ENCODE assay signal across 24 cellular contexts in genomic region chr2:96727431-96727830, GRCh38. TPM values are rescaled to one million over a fixed set of nuclear protein-coding genes. Genes with fewer than 3 reads are reported as not detected.
DNase-seq lines count a peak whose midpoint lies in the region; ATAC-seq and TF ChIP-seq lines count a peak whose summit lies in the region.
"Had no signal": no experiment of that assay in that cellular context is flagged by ENCODE, and none has a peak within 500 bp of the region (broad histone marks: within the 10 kb centered on the region; RNA-seq: fewer than 3 reads in every experiment).

No MANE protein-coding gene starts in this region.

- CTCF ChIA-PET in SK-N-SH (lab: Yijun Ruan, JAX): no interaction called here

- TF ChIP-seq RAD21 in SK-N-SH (IDR thresholded peaks at IDR 0.05; ENCODE audit: low read length): no peak

- no peaks in the 10 kb centered on the region for H3F3A ChIP-seq in SK-N-SH (replicated peaks; ENCODE audit: insufficient read depth)

- H4K91ac ChIP-seq in mesenchymal stem cell (ENCODE audit: low read length): no peak overlapping the region

- H2AK5ac ChIP-seq in mesenchymal stem cell (ENCODE audit: low read length, severe bottlenecking): no peak overlapping the region

- H3K9me2 ChIP-seq in SK-N-SH: no peaks in the 10 kb centered on the region

- H3K27me3 ChIP-seq in HL-60 (ENCODE audit: insufficient read depth, poor library complexity, severe bottlenecking): no peaks in the 10 kb centered on the region
- no peaks in the 10 kb centered on the region for H3K27me3 ChIP-seq in mesenchymal stem cell (ENCODE audit: control insufficient read depth in 1 of 2, insufficient read depth in 1 of 2, low read length in 2 of 2)
- H3K27me3 ChIP-seq in SK-N-SH (ENCODE audit: insufficient read depth): no peaks in the 10 kb centered on the region
- H3K27me3 ChIP-seq: heart left ventricle, pancreas, right atrium auricular region had no signal

- H3K36me3 ChIP-seq in mesenchymal stem cell (ENCODE audit: control insufficient read depth in 1 of 2, insufficient read depth in 2 of 2, low read depth in 1 of 2, low read length in 2 of 2): peaks cover 40 to 48% of the 10 kb centered on the region in 2 experiments
- H3K36me3 ChIP-seq in SK-N-SH (replicated peaks in 1 of 2; ENCODE audit: control insufficient read depth in 1 of 2, insufficient read depth in 2 of 2, low read length in 1 of 2): peaks cover 11 to 28% of the 10 kb centered on the region in 2 experiments

- no peak overlapping the region for H3K14ac ChIP-seq in mesenchymal stem cell (ENCODE audit: low read length in 2 of 2)

- TF ChIP-seq EP300 in SK-N-SH (IDR thresholded peaks at IDR 0.05; ENCODE audit: borderline replicate concordance in 1 of 2, low read depth in 1 of 2, low read length in 1 of 2): no peak

- H2BK15ac ChIP-seq in mesenchymal stem cell (ENCODE audit: low read depth, poor library complexity, severe bottlenecking): no peak overlapping the region

- H3K27ac ChIP-seq in HL-60 (replicated peaks): peak overlapping the region; percentile 40
- H3K27ac ChIP-seq in mesenchymal stem cell (ENCODE audit: low read length, poor library complexity, severe bottlenecking): no peak overlapping the region
- H3K27ac ChIP-seq in SK-N-SH (ENCODE audit: low read depth in 2 of 2, low read length in 1 of 2): no peak overlapping the region
- H3K27ac ChIP-seq: heart left ventricle, pancreas, right atrium auricular region, RWPE1, SK-N-MC had no signal

- H3K4me1 ChIP-seq in mesenchymal stem cell (ENCODE audit: control insufficient read depth, insufficient read depth, low read depth, low read length) (no peaks in the 10 kb centered on the region), SK-N-SH (ENCODE audit: control insufficient read depth in 1 of 2, insufficient read depth in 2 of 2, low read depth in 1 of 2, low read length in 1 of 2) (no peaks in the 10 kb centered on the region; a peak in 1 of 4 replicates)
- H3K4me1 ChIP-seq: pancreas had no signal

- H3K23ac ChIP-seq in mesenchymal stem cell (ENCODE audit: low read length in 2 of 2): no peak overlapping the region

- H3K27ac Mint-ChIP-seq in dendritic cell treated with granulocyte-macrophage colony-stimulating factor and Interleukin-4, amounts not matched to agents 40 ng/mL and 50 ng/mL, for 4 days: peak overlapping the region; percentile 40
- H3K27ac Mint-ChIP-seq: CD4-positive, alpha-beta memory T cell; stimulated activated effector memory CD8-positive, alpha-beta T cell treated with anti-CD3 and anti-CD28 coated beads, Interleukin-12 subunit alpha, Interleukin-12 subunit beta, amount 100 ng/mL, for 72 hours had no signal

- no peak overlapping the region for H2BK5ac ChIP-seq in mesenchymal stem cell (ENCODE audit: low read depth, low read length, poor library complexity, severe bottlenecking)

- H3K27me3 Mint-ChIP-seq in dendritic cell treated with granulocyte-macrophage colony-stimulating factor and Interleukin-4, amounts not matched to agents 40 ng/mL and 50 ng/mL, for 4 days: no peaks in the 10 kb centered on the region
- H3K27me3 Mint-ChIP-seq: CD4-positive, alpha-beta memory T cell had no signal

- 100% methylated on average over 3 of the region's 5 CpGs for WGBS in mesenchymal stem cell
- WGBS in SK-N-SH (ENCODE audit: low lambda C conversion rate): 92% methylated on average over 5 of the region's 5 CpGs

- peaks cover 14% of the 10 kb centered on the region for H3K4me1 Mint-ChIP-seq in dendritic cell treated with granulocyte-macrophage colony-stimulating factor and Interleukin-4, amounts not matched to agents 40 ng/mL and 50 ng/mL, for 4 days (ENCODE audit: low read depth)
- H3K4me1 Mint-ChIP-seq: neural crest cell; stimulated activated effector memory CD8-positive, alpha-beta T cell treated with anti-CD3 and anti-CD28 coated beads, Interleukin-12 subunit alpha, Interleukin-12 subunit beta, amount 100 ng/mL, for 72 hours had no signal

- intact Hi-C loops in dendritic cell treated with granulocyte-macrophage colony-stimulating factor and Interleukin-4, amounts not matched to agents 40 ng/mL and 50 ng/mL, for 4 days (cut with micrococcal nuclease): no loop called here

- no peak overlapping the region for H3K18ac ChIP-seq in mesenchymal stem cell (ENCODE audit: low read depth in 1 of 2, low read length in 2 of 2)

- peaks cover 10% of the 10 kb centered on the region for H3K79me1 ChIP-seq in mesenchymal stem cell (replicated peaks; ENCODE audit: low read length, poor library complexity, severe bottlenecking)

- DNase-seq in AML-193 (lab: John Stamatoyannopoulos, UW) (peak; percentile 27 to 41), HL-60 (ENCODE audit: low read depth in 1 of 2, low spot score in 1 of 2) (peak in 1 of 2 experiments; percentile 47), mesenchymal stem cell (peak; percentile 14), SK-N-SH (no peak), ACHN (no peak), T1000 (lab: John Stamatoyannopoulos, UW) (no peak)
- DNase-seq: activated CD4-positive, alpha-beta T cell treated with anti-CD3 and anti-CD28 coated beads for 4 hours; activated effector memory CD4-positive, alpha-beta T cell treated with anti-CD3 and anti-CD28 coated beads, Interleukin-2, amount 50 U/mL, for 16 hours; CD4-positive, alpha-beta memory T cell; heart left ventricle; NCI-H2029; NCI-H69; pancreas; stimulated activated CD4-positive, alpha-beta T cell treated with anti-CD3 and anti-CD28 coated beads, Interleukin-12 subunit alpha, Interleukin-12 subunit beta, amount 100 ng/mL, for 4 hours; stimulated activated CD4-positive, alpha-beta T cell treated with anti-CD3 and anti-CD28 coated beads, Interleukin-4, amount 100 ng/mL, for 24 hours; substantia nigra; T-helper 2 cell had no signal

- H3K4me3 ChIP-seq in HL-60 (replicated peaks; ENCODE audit: insufficient read depth, low read length): no peak overlapping the region
- no peak overlapping the region for H3K4me3 ChIP-seq in mesenchymal stem cell (ENCODE audit: insufficient read depth in 1 of 2, low read depth in 1 of 2, low read length in 2 of 2)
- no peak overlapping the region for H3K4me3 ChIP-seq in SK-N-SH (ENCODE audit: low read depth in 2 of 2, low read length in 1 of 2)
- H3K4me3 ChIP-seq: heart left ventricle, pancreas, right atrium auricular region, SK-N-MC had no signal

- H3K4me3 Mint-ChIP-seq in dendritic cell treated with granulocyte-macrophage colony-stimulating factor and Interleukin-4, amounts not matched to agents 40 ng/mL and 50 ng/mL, for 4 days: no peak overlapping the region
- H3K4me3 Mint-ChIP-seq: CD4-positive, alpha-beta memory T cell; neural crest cell; stimulated activated effector memory CD8-positive, alpha-beta T cell treated with anti-CD3 and anti-CD28 coated beads, Interleukin-12 subunit alpha, Interleukin-12 subunit beta, amount 100 ng/mL, for 72 hours had no signal

- in situ Hi-C loops in ACHN (cut with HindIII; ENCODE audit: low pct_ligation_motif_present, low pct_unique_long_range_greater_than_20kb, low sequenced_read_pairs): no loop called here

- no peaks in the 10 kb centered on the region for H4K20me1 ChIP-seq in SK-N-SH (ENCODE audit: insufficient read depth)

- H4K8ac ChIP-seq in mesenchymal stem cell (ENCODE audit: low read length): no peak overlapping the region

- peaks cover 71% of the 10 kb centered on the region for H3K36me3 Mint-ChIP-seq in dendritic cell treated with granulocyte-macrophage colony-stimulating factor and Interleukin-4, amounts not matched to agents 40 ng/mL and 50 ng/mL, for 4 days (ENCODE audit: low read depth)

- H2AFZ ChIP-seq in mesenchymal stem cell (ENCODE audit: low read depth, low read length) (no peak overlapping the region), SK-N-SH (ENCODE audit: low read depth) (no peak overlapping the region)

- no peaks in the 10 kb centered on the region for H3K79me2 ChIP-seq in SK-N-SH (ENCODE audit: insufficient read depth)

- no peak overlapping the region for H2BK120ac ChIP-seq in mesenchymal stem cell (ENCODE audit: low read depth, low read length)

- H2BK12ac ChIP-seq in mesenchymal stem cell (ENCODE audit: low read length in 2 of 2): no peak overlapping the region

- no peaks in the 10 kb centered on the region for H3K9me3 Mint-ChIP-seq in dendritic cell treated with granulocyte-macrophage colony-stimulating factor and Interleukin-4, amounts not matched to agents 40 ng/mL and 50 ng/mL, for 4 days
- H3K9me3 Mint-ChIP-seq: CD4-positive, alpha-beta memory T cell; neural crest cell; stimulated activated effector memory CD8-positive, alpha-beta T cell treated with anti-CD3 and anti-CD28 coated beads, Interleukin-12 subunit alpha, Interleukin-12 subunit beta, amount 100 ng/mL, for 72 hours had no signal

- no peak overlapping the region for H3K4ac ChIP-seq in mesenchymal stem cell (ENCODE audit: low read depth in 1 of 2, low read length in 2 of 2)

- H3K4me2 ChIP-seq in mesenchymal stem cell (ENCODE audit: low read length, poor library complexity, severe bottlenecking) (no peak overlapping the region), SK-N-SH (no peak overlapping the region)

- no peak overlapping the region for H3K9ac ChIP-seq in mesenchymal stem cell (ENCODE audit: low read length)
- H3K9ac ChIP-seq in SK-N-SH: no peak overlapping the region

- TF ChIP-seq CTCF in HL-60 (IDR thresholded peaks at IDR 0.05; ENCODE audit: insufficient read depth, low read length) (no peak), SK-N-SH (IDR thresholded peaks at IDR 0.05) (no peak)

- H3K9me3 ChIP-seq in mesenchymal stem cell (ENCODE audit: control insufficient read depth, low read length): no peaks in the 10 kb centered on the region
- no peaks in the 10 kb centered on the region for H3K9me3 ChIP-seq in SK-N-SH
- H3K9me3 ChIP-seq: heart left ventricle, pancreas, right atrium auricular region had no signal

- no peak for ATAC-seq in activated CD4-positive, CD25-positive, alpha-beta regulatory T cell treated with anti-CD3 and anti-CD28 coated beads, Interleukin-2, amount 50 U/mL, for 24 hours
- ATAC-seq: heart left ventricle; stimulated activated effector memory CD8-positive, alpha-beta T cell treated with anti-CD3 and anti-CD28 coated beads, Interleukin-12 subunit alpha, Interleukin-12 subunit beta, amount 100 ng/mL, for 72 hours had no signal

- POLR2A ChIA-PET in SK-N-SH (lab: Yijun Ruan, JAX): no interaction called here

RNA-seq across cellular contexts. Expression of gene LMAN2L, which starts 12.4 kb away (rescaled TPM):
- polyA plus RNA-seq in mesenchymal stem cell (2013, experiment 1 of 2): 18.5 TPM
- polyA plus RNA-seq in mesenchymal stem cell (2013, experiment 2 of 2): 19.6 TPM
- polyA plus RNA-seq in SK-N-SH (2012; rRNA removed): 17.7 and 21.9 TPM in 2 replicates
- 15.2 and 18.0 TPM in 2 replicates for polyA plus RNA-seq in SK-N-SH (2012; cell fraction: cytosol; rRNA removed)
- 10.8 and 21.8 TPM in 2 replicates for polyA plus RNA-seq in SK-N-SH (2012; cell fraction: nucleus; rRNA removed)

RNA-seq across cellular contexts. Expression of gene CNNM4, which starts 33.3 kb away (rescaled TPM):
- polyA plus RNA-seq in mesenchymal stem cell (2013, experiment 1 of 2): 5.8 TPM
- 6.0 TPM for polyA plus RNA-seq in mesenchymal stem cell (2013, experiment 2 of 2)
- 5.5 TPM in 2 replicates for polyA plus RNA-seq in SK-N-SH (2012; rRNA removed)
- 2.9 and 3.9 TPM in 2 replicates for polyA plus RNA-seq in SK-N-SH (2012; cell fraction: cytosol; rRNA removed)
- polyA plus RNA-seq in SK-N-SH (2012; cell fraction: nucleus; rRNA removed): 5.9 and 6.8 TPM in 2 replicates

Comparison
In these comparisons a context has a peak if more than half of its experiments do, and no peak if none do; other contexts are left out.
1. DNase-seq: peak in AML-193 (2 of 2) and mesenchymal stem cell (single experiment); none in SK-N-SH (single experiment), ACHN (single experiment) and T1000 (single experiment).